In genomic region chr6:13273931-13274706, GRCh38 we compare ENCODE assay signal across 8 cellular contexts. TPM values are rescaled to one million over a fixed set of nuclear protein-coding genes. Genes with fewer than 3 reads are reported as not detected.
DNase-seq lines count a peak whose midpoint lies in the region; ATAC-seq and TF ChIP-seq lines count a peak whose summit lies in the region.

No MANE protein-coding gene starts in this region.

- no peak for TF ChIP-seq CTCF in GM20000 (IDR thresholded peaks at IDR 0.05; ENCODE audit: extremely low read depth, missing control alignments)
- no peak for TF ChIP-seq CTCF in lower lobe of right lung (IDR thresholded peaks at IDR 0.05)

- DNase-seq in GM20000 (ENCODE audit: low spot score) (peak; percentile 60), HUDEP-2 (lab: John Stamatoyannopoulos, UW; ENCODE audit: unreplicated experiment in 76 of 76) (peak in 63 of 76 experiments; percentile 9 to 90 (median 59)), lower lobe of right lung (peak; percentile 86), H7 (no peak), cerebellum (ENCODE audit: low spot score) (no peak)
- DNase-seq in activated CD8-positive, alpha-beta memory T cell treated with anti-CD3 and anti-CD28 coated beads, Interleukin-2, amount 50 U/mL, for 1 hour (ENCODE audit: extremely low read depth): peak; percentile 28
- peak; percentile 13 to 46 (median 24) for DNase-seq in stimulated activated naive CD4-positive, alpha-beta T cell (lab: John Stamatoyannopoulos, UW)
- no peak for DNase-seq in NK-92 treated with Interleukin-12 subunit alpha and Interleukin-12 subunit beta, amount 100 ng/mL, for 24 hours (lab: John Stamatoyannopoulos, UW)

- H3K9me3 ChIP-seq in lower lobe of right lung: no peaks in the 10 kb centered on the region

- peak overlapping the region; percentile 31 for H3K27ac ChIP-seq in lower lobe of right lung

- H3K36me3 ChIP-seq in lower lobe of right lung: peaks cover 34% of the 10 kb centered on the region
- H3K36me3 ChIP-seq in H7 (replicated peaks; ENCODE audit: control insufficient read depth, insufficient read depth, low read length): no peaks in the 10 kb centered on the region; the same call in 1 of the 2 replicates

- intact Hi-C loops in lower lobe of right lung (cut with DNase I): no loop called here

- ATAC-seq in lower lobe of right lung: peak; percentile 41 to 56

- H3K27me3 ChIP-seq in lower lobe of right lung (ENCODE audit: low read depth) (no peaks in the 10 kb centered on the region), H7 (ENCODE audit: control insufficient read depth, insufficient read depth, low read length) (no peaks in the 10 kb centered on the region)

- peaks cover 5% of the 10 kb centered on the region for H3K4me1 ChIP-seq in lower lobe of right lung

- peak overlapping the region; percentile 38 for H3K4me3 ChIP-seq in lower lobe of right lung
- H3K4me3 ChIP-seq in H7 (ENCODE audit: insufficient read depth, low read depth, low read length): no peak overlapping the region

RNA-seq across cellular contexts. Expression of gene TBC1D7, which starts 54.2 kb away (rescaled TPM):
- total RNA-seq in lower lobe of right lung (18.8 TPM), cerebellum (45.0 TPM)
- 35.2 and 42.1 TPM in 2 replicates for total RNA-seq in H7 (2014; rRNA removed; shearing (Covaris generic))

Comparison
In these comparisons a context has a peak if more than half of its experiments do, and no peak if none do; other contexts are left out.
1. DNase-seq: peak in GM20000 (single experiment), HUDEP-2 (63 of 76), activated CD8-positive, alpha-beta memory T cell treated with anti-CD3 and anti-CD28 coated beads, Interleukin-2, amount 50 U/mL, for 1 hour (single experiment), lower lobe of right lung (single experiment) and stimulated activated naive CD4-positive, alpha-beta T cell (6 of 6); none in NK-92 treated with Interleukin-12 subunit alpha and Interleukin-12 subunit beta, amount 100 ng/mL, for 24 hours (single experiment), H7 (single experiment) and cerebellum (single experiment).